In genomic region chr12:123142948-123143752, GRCh38 we compare ENCODE assay signal across 1 cellular context.
TF ChIP-seq lines count a peak whose summit lies in the region.

No MANE protein-coding gene starts in this region.

TF ChIP-seq in HepG2, 621 proteins besides CTCF, POLR2A, EP300 and RAD21 (continued from another document and continues in another):
- TF ChIP-seq, protein P1, sequence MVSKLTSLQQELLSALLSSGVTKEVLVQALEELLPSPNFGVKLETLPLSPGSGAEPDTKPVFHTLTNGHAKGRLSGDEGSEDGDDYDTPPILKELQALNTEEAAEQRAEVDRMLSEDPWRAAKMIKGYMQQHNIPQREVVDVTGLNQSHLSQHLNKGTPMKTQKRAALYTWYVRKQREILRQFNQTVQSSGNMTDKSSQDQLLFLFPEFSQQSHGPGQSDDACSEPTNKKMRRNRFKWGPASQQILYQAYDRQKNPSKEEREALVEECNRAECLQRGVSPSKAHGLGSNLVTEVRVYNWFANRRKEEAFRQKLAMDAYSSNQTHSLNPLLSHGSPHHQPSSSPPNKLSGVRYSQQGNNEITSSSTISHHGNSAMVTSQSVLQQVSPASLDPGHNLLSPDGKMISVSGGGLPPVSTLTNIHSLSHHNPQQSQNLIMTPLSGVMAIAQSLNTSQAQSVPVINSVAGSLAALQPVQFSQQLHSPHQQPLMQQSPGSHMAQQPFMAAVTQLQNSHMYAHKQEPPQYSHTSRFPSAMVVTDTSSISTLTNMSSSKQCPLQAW (CRISPR knock-in tag; IDR thresholded peaks at IDR 0.05) = no peak
- TF ChIP-seq ZNF883 (CRISPR knock-in tag; IDR thresholded peaks at IDR 0.05; ENCODE audit: not compliant biosample characterization) (no peak), MEF2D (CRISPR knock-in tag; IDR thresholded peaks at IDR 0.05) (0 out of 2 replicates have a peak, but pooled peaks have one; percentile 28), SOX6 (IDR thresholded peaks at IDR 0.05) (no peak), SOX6 (CRISPR knock-in tag; IDR thresholded peaks at IDR 0.05) (0 out of 2 replicates have a peak, but pooled peaks have one; percentile 19), HES4 (CRISPR knock-in tag; IDR thresholded peaks at IDR 0.05; ENCODE audit: borderline replicate concordance) (no peak), ZKSCAN8 (CRISPR knock-in tag; IDR thresholded peaks at IDR 0.05; ENCODE audit: borderline replicate concordance) (no peak), GTF3A (CRISPR knock-in tag; conservative IDR thresholded peaks at IDR 0.05) (no peak), TFDP2 (CRISPR knock-in tag; IDR thresholded peaks at IDR 0.05) (no peak), SMC3 (IDR thresholded peaks at IDR 0.05; ENCODE audit: low read length) (no peak), NR3C1 (CRISPR knock-in tag; IDR thresholded peaks at IDR 0.05) (no peak), ARID5B (CRISPR knock-in tag; IDR thresholded peaks at IDR 0.05) (no peak), ZNF382 (CRISPR knock-in tag; IDR thresholded peaks at IDR 0.05; ENCODE audit: borderline replicate concordance) (no peak), TFE3 (CRISPR knock-in tag; IDR thresholded peaks at IDR 0.05) (no peak), ZFP90 (CRISPR knock-in tag; IDR thresholded peaks at IDR 0.05; ENCODE audit: borderline replicate concordance) (no peak), CBX5 (CRISPR knock-in tag; IDR thresholded peaks at IDR 0.05; ENCODE audit: borderline replicate concordance) (no peak), SCMH1 (CRISPR knock-in tag; IDR thresholded peaks at IDR 0.05; ENCODE audit: borderline replicate concordance) (no peak), TSC22D2 (CRISPR knock-in tag; IDR thresholded peaks at IDR 0.05; ENCODE audit: borderline replicate concordance) (no peak), SIN3B (IDR thresholded peaks at IDR 0.05; ENCODE audit: low read length) (no peak), HNRNPUL1 (IDR thresholded peaks at IDR 0.05; ENCODE audit: low read depth, low read length) (no peak), SRY (CRISPR knock-in tag; IDR thresholded peaks at IDR 0.05) (no peak), ARID3A (IDR thresholded peaks at IDR 0.05; ENCODE audit: low read depth, low read length) (no peak), ZNF275 (CRISPR knock-in tag; IDR thresholded peaks at IDR 0.05; ENCODE audit: borderline replicate concordance) (no peak), PRPF4 (IDR thresholded peaks at IDR 0.05; ENCODE audit: low read depth, low read length, poor library complexity, severe bottlenecking) (no peak), ZNF781 (CRISPR knock-in tag; IDR thresholded peaks at IDR 0.05; ENCODE audit: borderline replicate concordance, not compliant biosample characterization) (no peak), ZNF790 (CRISPR knock-in tag; IDR thresholded peaks at IDR 0.05; ENCODE audit: borderline replicate concordance) (no peak), RFX5 (IDR thresholded peaks at IDR 0.05; ENCODE audit: low read depth, low read length) (no peak), ZFP36L2 (CRISPR knock-in tag; IDR thresholded peaks at IDR 0.05) (no peak), POGK (CRISPR knock-in tag; conservative IDR thresholded peaks at IDR 0.05) (no peak), KDM5B (CRISPR knock-in tag; IDR thresholded peaks at IDR 0.05; ENCODE audit: borderline replicate concordance) (no peak), ZNF674 (CRISPR knock-in tag; IDR thresholded peaks at IDR 0.05; ENCODE audit: low read depth) (no peak), ISX (CRISPR knock-in tag; conservative IDR thresholded peaks at IDR 0.05) (no peak), KAT2B (IDR thresholded peaks at IDR 0.05; ENCODE audit: borderline replicate concordance, low read depth, low read length) (no peak), MTA1 (CRISPR knock-in tag; IDR thresholded peaks at IDR 0.05; ENCODE audit: borderline replicate concordance) (no peak), KLF16 (CRISPR knock-in tag; IDR thresholded peaks at IDR 0.05) (no peak), ZNF891 (CRISPR knock-in tag; IDR thresholded peaks at IDR 0.05) (no peak), KMT2A (CRISPR knock-in tag; IDR thresholded peaks at IDR 0.05) (no peak), BHLHE40 (IDR thresholded peaks at IDR 0.05; ENCODE audit: low read length) (no peak), NFE2 (CRISPR knock-in tag; IDR thresholded peaks at IDR 0.05) (no peak), TARDBP (CRISPR knock-in tag; IDR thresholded peaks at IDR 0.05) (no peak), ZMYM2 (CRISPR knock-in tag; IDR thresholded peaks at IDR 0.05) (no peak), YY1 (IDR thresholded peaks at IDR 0.05; ENCODE audit: insufficient read depth, insufficient replicate concordance, low read depth, low read length) (no peak), ZFP36L1 (CRISPR knock-in tag; IDR thresholded peaks at IDR 0.05) (no peak), ZBTB42 (CRISPR knock-in tag; IDR thresholded peaks at IDR 0.05) (no peak), ZNF672 (CRISPR knock-in tag; IDR thresholded peaks at IDR 0.05) (no peak), ATF3 (CRISPR knock-in tag; IDR thresholded peaks at IDR 0.05) (no peak)
- TF ChIP-seq, protein P2, sequence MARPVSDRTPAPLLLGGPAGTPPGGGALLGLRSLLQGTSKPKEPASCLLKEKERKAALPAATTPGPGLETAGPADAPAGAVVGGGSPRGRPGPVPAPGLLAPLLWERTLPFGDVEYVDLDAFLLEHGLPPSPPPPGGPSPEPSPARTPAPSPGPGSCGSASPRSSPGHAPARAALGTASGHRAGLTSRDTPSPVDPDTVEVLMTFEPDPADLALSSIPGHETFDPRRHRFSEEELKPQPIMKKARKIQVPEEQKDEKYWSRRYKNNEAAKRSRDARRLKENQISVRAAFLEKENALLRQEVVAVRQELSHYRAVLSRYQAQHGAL (CRISPR knock-in tag; IDR thresholded peaks at IDR 0.05; ENCODE audit: not compliant biosample characterization) = no peak
- TF ChIP-seq, protein P3, sequence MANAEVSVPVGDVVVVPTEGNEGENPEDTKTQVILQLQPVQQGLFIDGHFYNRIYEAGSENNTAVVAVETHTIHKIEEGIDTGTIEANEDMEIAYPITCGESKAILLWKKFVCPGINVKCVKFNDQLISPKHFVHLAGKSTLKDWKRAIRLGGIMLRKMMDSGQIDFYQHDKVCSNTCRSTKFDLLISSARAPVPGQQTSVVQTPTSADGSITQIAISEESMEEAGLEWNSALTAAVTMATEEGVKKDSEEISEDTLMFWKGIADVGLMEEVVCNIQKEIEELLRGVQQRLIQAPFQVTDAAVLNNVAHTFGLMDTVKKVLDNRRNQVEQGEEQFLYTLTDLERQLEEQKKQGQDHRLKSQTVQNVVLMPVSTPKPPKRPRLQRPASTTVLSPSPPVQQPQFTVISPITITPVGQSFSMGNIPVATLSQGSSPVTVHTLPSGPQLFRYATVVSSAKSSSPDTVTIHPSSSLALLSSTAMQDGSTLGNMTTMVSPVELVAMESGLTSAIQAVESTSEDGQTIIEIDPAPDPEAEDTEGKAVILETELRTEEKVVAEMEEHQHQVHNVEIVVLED (CRISPR knock-in tag; IDR thresholded peaks at IDR 0.05; ENCODE audit: borderline replicate concordance) = no peak
- TF ChIP-seq, protein P4, sequence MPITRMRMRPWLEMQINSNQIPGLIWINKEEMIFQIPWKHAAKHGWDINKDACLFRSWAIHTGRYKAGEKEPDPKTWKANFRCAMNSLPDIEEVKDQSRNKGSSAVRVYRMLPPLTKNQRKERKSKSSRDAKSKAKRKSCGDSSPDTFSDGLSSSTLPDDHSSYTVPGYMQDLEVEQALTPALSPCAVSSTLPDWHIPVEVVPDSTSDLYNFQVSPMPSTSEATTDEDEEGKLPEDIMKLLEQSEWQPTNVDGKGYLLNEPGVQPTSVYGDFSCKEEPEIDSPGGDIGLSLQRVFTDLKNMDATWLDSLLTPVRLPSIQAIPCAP (CRISPR knock-in tag; IDR thresholded peaks at IDR 0.05; ENCODE audit: low read depth) = no peak
- TF ChIP-seq, protein P5, sequence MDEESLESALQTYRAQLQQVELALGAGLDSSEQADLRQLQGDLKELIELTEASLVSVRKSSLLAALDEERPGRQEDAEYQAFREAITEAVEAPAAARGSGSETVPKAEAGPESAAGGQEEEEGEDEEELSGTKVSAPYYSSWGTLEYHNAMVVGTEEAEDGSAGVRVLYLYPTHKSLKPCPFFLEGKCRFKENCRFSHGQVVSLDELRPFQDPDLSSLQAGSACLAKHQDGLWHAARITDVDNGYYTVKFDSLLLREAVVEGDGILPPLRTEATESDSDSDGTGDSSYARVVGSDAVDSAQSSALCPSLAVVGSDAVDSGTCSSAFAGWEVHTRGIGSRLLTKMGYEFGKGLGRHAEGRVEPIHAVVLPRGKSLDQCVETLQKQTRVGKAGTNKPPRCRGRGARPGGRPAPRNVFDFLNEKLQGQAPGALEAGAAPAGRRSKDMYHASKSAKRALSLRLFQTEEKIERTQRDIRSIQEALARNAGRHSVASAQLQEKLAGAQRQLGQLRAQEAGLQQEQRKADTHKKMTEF (CRISPR knock-in tag; IDR thresholded peaks at IDR 0.05) = no peak
